Comparison of ENCODE assay signal across 10 cellular contexts in genomic region chr4:185566425-185566824, GRCh38. TPM values are rescaled to one million over a fixed set of nuclear protein-coding genes. Genes with fewer than 3 reads are reported as not detected.
A peak's percentile ranks its signal among the peaks of the same experiment; 100 is the strongest.
DNase-seq lines count a peak whose midpoint lies in the region; ATAC-seq, FAIRE-seq and TF ChIP-seq lines count a peak whose summit lies in the region.
"Had no signal": no experiment of that assay in that cellular context is flagged by ENCODE, and none has a peak within 500 bp of the region (broad histone marks: within the 10 kb centered on the region; RNA-seq: fewer than 3 reads in every experiment).

No MANE protein-coding gene starts in this region.

- peaks cover 35% of the 10 kb centered on the region for H3K27me3 Mint-ChIP-seq in stimulated activated memory B cell treated with anti-CD40 and anti-IgM and Interleukin-4, amounts not matched to agents 10 μg/mL and 1 μg/mL and 100 μg/mL, for 72 hours
- H3K27me3 Mint-ChIP-seq in CD8-positive, alpha-beta T cell (ENCODE audit: low read depth), result peaks cover 6% of the 10 kb centered on the region

- H3K27me3 ChIP-seq in GM12878 (replicated peaks in 1 of 2; ENCODE audit: control insufficient read depth in 2 of 2, insufficient read depth in 2 of 2, low read length in 1 of 2) (no peaks in the 10 kb centered on the region; a peak in 1 of 4 replicates), left lung (no peaks in the 10 kb centered on the region)
- no peaks in the 10 kb centered on the region for H3K27me3 ChIP-seq in CD8-positive, alpha-beta T cell (ENCODE audit: insufficient read depth, low read length)

- no peak overlapping the region for H3K4me3 ChIP-seq in GM12878
- H3K4me3 ChIP-seq in left lung, result no peak overlapping the region
- H3K4me3 ChIP-seq in CD8-positive, alpha-beta T cell (ENCODE audit: low read depth, low read length), result no peak overlapping the region

- no peaks in the 10 kb centered on the region for H4K20me1 ChIP-seq in GM12878 (ENCODE audit: control insufficient read depth, insufficient read depth)

- H3K27ac Mint-ChIP-seq in stimulated activated memory B cell treated with anti-CD40 and anti-IgM and Interleukin-4, amounts not matched to agents 10 μg/mL and 1 μg/mL and 100 μg/mL, for 72 hours, result no peak overlapping the region
- H3K27ac Mint-ChIP-seq in CD8-positive, alpha-beta T cell, result no peak overlapping the region

- H3K27ac ChIP-seq in GM12878 (ENCODE audit: control insufficient read depth, insufficient read depth), result no peak overlapping the region
- peak overlapping the region; percentile 76 to 90 for H3K27ac ChIP-seq in left lung
- H3K27ac ChIP-seq in CD8-positive, alpha-beta T cell (ENCODE audit: low read depth, low read length), result no peak overlapping the region

- no peaks in the 10 kb centered on the region for H3K9me3 Mint-ChIP-seq in stimulated activated memory B cell treated with anti-CD40 and anti-IgM and Interleukin-4, amounts not matched to agents 10 μg/mL and 1 μg/mL and 100 μg/mL, for 72 hours
- no peaks in the 10 kb centered on the region for H3K9me3 Mint-ChIP-seq in CD8-positive, alpha-beta T cell
- H3K9me3 Mint-ChIP-seq: central memory CD8-positive, alpha-beta T cell had no signal

- CTCF ChIA-PET in GM12878 (lab: Yijun Ruan, JAX), result no interaction called here
- CTCF ChIA-PET in CD8-positive, alpha-beta T cell (lab: Charles Lee), result no interaction called here

- no peak overlapping the region for H3K4me2 ChIP-seq in GM12878 (ENCODE audit: control insufficient read depth, insufficient read depth)

- intact Hi-C loops in GM12878 (cut with micrococcal nuclease; ENCODE audit: unreplicated experiment) (no loop called here), left lung (cut with DNase I) (no loop called here)
- intact Hi-C loops in CD8-positive, alpha-beta T cell (cut with DNase I, micrococcal nuclease), result no loop called here

- no peak for TF ChIP-seq POLR2A in GM12878 (IDR thresholded peaks at IDR 0.05; ENCODE audit: low read depth, low read length)

- in situ Hi-C loops in GM12878 (cut with MboI), result no loop called here

- FAIRE-seq in GM12878 (lab: Jason Lieb, UNC), result no peak

- ATAC-seq in HG02885 (IDR thresholded peaks at IDR 0.05; ENCODE audit: poor library complexity, unreplicated experiment), result peak; percentile 94
- peak; percentile 37 for ATAC-seq in GM12878
- ATAC-seq in left lung, result no peak
- ATAC-seq in stimulated activated memory B cell treated with anti-CD40 and anti-IgM and Interleukin-4, amounts not matched to agents 10 μg/mL and 1 μg/mL and 100 μg/mL, for 72 hours, result peak; percentile 13
- no peak for ATAC-seq in CD8-positive, alpha-beta T cell

- SMC1A ChIA-PET in GM12878 (lab: Charles Lee; ENCODE audit: uncharacterized antibody, unreplicated experiment), result interaction anchor here (1.1 kb wide), 1 partner anchor 94 kb away, joined by 3 read pairs; no protein-coding TSS in a partner anchor

- H3K4me3 Mint-ChIP-seq in stimulated activated memory B cell treated with anti-CD40 and anti-IgM and Interleukin-4, amounts not matched to agents 10 μg/mL and 1 μg/mL and 100 μg/mL, for 72 hours, result no peak overlapping the region
- no peak overlapping the region for H3K4me3 Mint-ChIP-seq in CD8-positive, alpha-beta T cell
- H3K4me3 Mint-ChIP-seq: central memory CD8-positive, alpha-beta T cell had no signal

- DNase-seq in GM12878 (ENCODE audit: low read depth, low spot score), result no peak
- no peak for DNase-seq in left lung
- no peak for DNase-seq in CD8-positive, alpha-beta T cell
- DNase-seq in GM03348 (ENCODE audit: low spot score), result no peak
- no peak for DNase-seq in stimulated activated naive CD4-positive, alpha-beta T cell treated with Interleukin-2 at 50 U/mL for 16 hours (lab: John Stamatoyannopoulos, UW)
- DNase-seq: activated CD4-positive, CD25-positive, alpha-beta regulatory T cell; OCI-M1 had no signal

- no peak for TF ChIP-seq EP300 in GM12878 (IDR thresholded peaks at IDR 0.05; ENCODE audit: borderline replicate concordance in 1 of 2, control insufficient read depth in 1 of 2, low read depth in 2 of 2, low read length in 2 of 2)

- H3K9ac ChIP-seq in GM12878 (ENCODE audit: control insufficient read depth, insufficient read depth, low read length), result no peak overlapping the region

- 16% methylated on average over 8 of the region's 8 CpGs for WGBS in GM12878 (ENCODE audit: insufficient coverage, insufficient replicate concordance, low lambda C conversion rate, missing lambda C conversion rate)

- H3K4me1 Mint-ChIP-seq in stimulated activated memory B cell treated with anti-CD40 and anti-IgM and Interleukin-4, amounts not matched to agents 10 μg/mL and 1 μg/mL and 100 μg/mL, for 72 hours, result no peaks in the 10 kb centered on the region
- H3K4me1 Mint-ChIP-seq in CD8-positive, alpha-beta T cell (ENCODE audit: low read depth), result no peaks in the 10 kb centered on the region
- H3K4me1 Mint-ChIP-seq: central memory CD8-positive, alpha-beta T cell had no signal

- TF ChIP-seq RAD21 in GM12878 (IDR thresholded peaks at IDR 0.05; ENCODE audit: insufficient read depth, low read depth, low read length), result no peak

- no peak for TF ChIP-seq CTCF in GM12878 (IDR thresholded peaks at IDR 0.05 in 2 of 3, conservative IDR thresholded peaks at IDR 0.05 in 1 of 3; ENCODE audit: control insufficient read depth in 2 of 3, extremely low read depth in 1 of 3, insufficient read depth in 1 of 3, low read depth in 3 of 3, low read length in 3 of 3)
- no peak for TF ChIP-seq CTCF in left lung (IDR thresholded peaks at IDR 0.05)
- TF ChIP-seq CTCF in CD8-positive, alpha-beta T cell (IDR thresholded peaks at IDR 0.05), result no peak

- no peaks in the 10 kb centered on the region for H3K79me2 ChIP-seq in GM12878 (ENCODE audit: control insufficient read depth, insufficient read depth, low read length)

- H3K4me1 ChIP-seq in GM12878 (ENCODE audit: control insufficient read depth, insufficient read depth, low read length) (no peaks in the 10 kb centered on the region; the same call in 1 of the 2 replicates), left lung (peaks cover 3 to 23% of the 10 kb centered on the region in 2 donors)
- no peaks in the 10 kb centered on the region for H3K4me1 ChIP-seq in CD8-positive, alpha-beta T cell (ENCODE audit: insufficient read depth, low read length)

- BruUV-seq in GM12878 (replicated peaks; lab: Mats Ljungman, UMichigan), result no TSS peak

- H3K9me3 ChIP-seq in GM12878 (replicated peaks; ENCODE audit: control insufficient read depth, insufficient read depth, low read length), result peaks cover 2% of the 10 kb centered on the region; the same call in 2 of the 3 replicates
- peaks cover 0 to 2% of the 10 kb centered on the region in 2 donors for H3K9me3 ChIP-seq in left lung
- no peaks in the 10 kb centered on the region for H3K9me3 ChIP-seq in CD8-positive, alpha-beta T cell (ENCODE audit: low read length)

- no peak overlapping the region for H2AFZ ChIP-seq in GM12878 (ENCODE audit: control insufficient read depth, low read depth, low read length)

- POLR2A ChIA-PET in GM12878 (lab: Charles Lee), result no interaction called here
- POLR2A ChIA-PET in CD8-positive, alpha-beta T cell (lab: Charles Lee), result no interaction called here

- no peaks in the 10 kb centered on the region for H3K36me3 ChIP-seq in GM12878 (ENCODE audit: control insufficient read depth in 2 of 2, insufficient read depth in 2 of 2, low read length in 1 of 2)
- H3K36me3 ChIP-seq in left lung, result no peaks in the 10 kb centered on the region
- no peaks in the 10 kb centered on the region for H3K36me3 ChIP-seq in CD8-positive, alpha-beta T cell (ENCODE audit: insufficient read depth, low read length)

- RAD21 ChIA-PET in GM12878 (lab: Charles Lee; ENCODE audit: unreplicated experiment), result no interaction called here

- no peaks in the 10 kb centered on the region for H3K36me3 Mint-ChIP-seq in stimulated activated memory B cell treated with anti-CD40 and anti-IgM and Interleukin-4, amounts not matched to agents 10 μg/mL and 1 μg/mL and 100 μg/mL, for 72 hours
- H3K36me3 Mint-ChIP-seq in CD8-positive, alpha-beta T cell, result no peaks in the 10 kb centered on the region

TF ChIP-seq in GM12878, 131 proteins besides CTCF, POLR2A, EP300 and RAD21 (continues in another document):
- TF ChIP-seq ETV6 (conservative IDR thresholded peaks at IDR 0.05 in 1 of 2, IDR thresholded peaks at IDR 0.05 in 1 of 2; ENCODE audit: borderline replicate concordance in 1 of 2, low read depth in 1 of 2) (peak in 1 of 2 experiments; percentile 59; a peak in 2 of 4 replicates), TBL1XR1 (IDR thresholded peaks at IDR 0.05; ENCODE audit: low read depth, low read length) (no peak), IRF4 (IDR thresholded peaks at IDR 0.05; ENCODE audit: low read depth, low read length) (0 out of 2 replicates have a peak, but pooled peaks have one; percentile 20), NR2C1 (IDR thresholded peaks at IDR 0.05) (no peak), CREM (IDR thresholded peaks at IDR 0.05; ENCODE audit: low read depth) (peak; percentile 53; the same call in 1 of the 2 replicates), STAT3 (IDR thresholded peaks at IDR 0.05; ENCODE audit: low read depth, low read length) (no peak), PAX8 (IDR thresholded peaks at IDR 0.05) (no peak)

RNA-seq across cellular contexts. Expression of gene PDLIM3, which starts 31.1 kb away (rescaled TPM):
- 1.8 and 3.8 TPM in 2 replicates for total RNA-seq in GM12878 (2013; cell fraction: nucleolus; rRNA removed)
- not detected in 2 replicates for total RNA-seq in GM12878 (2014; rRNA removed)
- not detected in 2 replicates for total RNA-seq in GM12878 (2014; rRNA removed; fragmentation: Illumina TruSeq; extraction: Trizol)
- total RNA-seq in GM12878 (2021), result not detected in 2 replicates
- polyA plus RNA-seq in GM12878 (2011; ENCODE audit: low read depth), result 0.35 TPM
- 0.08 and 0.10 TPM in 2 replicates for polyA plus RNA-seq in GM12878 (2011; rRNA removed)
- 0.10 and 0.12 TPM in 2 replicates for polyA plus RNA-seq in GM12878 (2011; cell fraction: cytosol; rRNA removed)
- polyA plus RNA-seq in GM12878 (2011; cell fraction: nucleus; rRNA removed), result 0.21 TPM in 1 of 2 replicates, not detected in the other
- 0.48 and 0.50 TPM in 2 replicates for polyA plus RNA-seq in GM12878 (2012)
- polyA plus RNA-seq in GM12878 (2014; fragmentation: Illumina TruSeq; extraction: Trizol), result not detected in 2 replicates
- polyA plus RNA-seq in GM12878 (2014; fragmentation: Nextera tagmentation; extraction: Ambion mirVana), result under 1 TPM in 1 of 2 experiments, not detected in 1; 0.04 TPM
- not detected in 2 replicates for polyA plus RNA-seq in GM12878 (2014; rRNA removed)
- under 1 TPM in 1 of 2 experiments, not detected in 1; 0.43 TPM for polyA plus RNA-seq in GM12878 (2016; fragmentation: Nextera tagmentation; extraction: Ambion mirVana)
- polyA minus RNA-seq in GM12878 (2011; rRNA and poly(A)+ RNA removed), result 0.10 and 0.15 TPM in 2 replicates
- polyA minus RNA-seq in GM12878 (2011; cell fraction: cytosol; rRNA and poly(A)+ RNA removed), result not detected in 2 replicates
- 0.60 TPM in 1 of 2 replicates, not detected in the other for polyA minus RNA-seq in GM12878 (2011; cell fraction: nucleus; rRNA and poly(A)+ RNA removed)
- 10 to 100 TPM; 33.6 to 43.1 TPM for total RNA-seq in left lung
- not detected for total RNA-seq in CD8-positive, alpha-beta T cell

Comparison
In these comparisons a context has a peak if more than half of its experiments do, and no peak if none do; other contexts are left out.
1. ATAC-seq: peak in HG02885 (single experiment), GM12878 (single experiment) and stimulated activated memory B cell treated with anti-CD40 and anti-IgM and Interleukin-4, amounts not matched to agents 10 μg/mL and 1 μg/mL and 100 μg/mL, for 72 hours (single experiment); none in left lung (single experiment) and CD8-positive, alpha-beta T cell (single experiment).
2. H3K27ac ChIP-seq: peak in left lung (2 of 2); none in GM12878 (single experiment) and CD8-positive, alpha-beta T cell (single experiment).
3. RNA of gene PDLIM3, which starts 31.1 kb away (total RNA-seq): 33.6 to 43.1 TPM in left lung; not detected in CD8-positive, alpha-beta T cell and 1.8 to 3.8 TPM in GM12878; every median in the first group is over 4 times any median in the second.